In the genomic region with DNA sequence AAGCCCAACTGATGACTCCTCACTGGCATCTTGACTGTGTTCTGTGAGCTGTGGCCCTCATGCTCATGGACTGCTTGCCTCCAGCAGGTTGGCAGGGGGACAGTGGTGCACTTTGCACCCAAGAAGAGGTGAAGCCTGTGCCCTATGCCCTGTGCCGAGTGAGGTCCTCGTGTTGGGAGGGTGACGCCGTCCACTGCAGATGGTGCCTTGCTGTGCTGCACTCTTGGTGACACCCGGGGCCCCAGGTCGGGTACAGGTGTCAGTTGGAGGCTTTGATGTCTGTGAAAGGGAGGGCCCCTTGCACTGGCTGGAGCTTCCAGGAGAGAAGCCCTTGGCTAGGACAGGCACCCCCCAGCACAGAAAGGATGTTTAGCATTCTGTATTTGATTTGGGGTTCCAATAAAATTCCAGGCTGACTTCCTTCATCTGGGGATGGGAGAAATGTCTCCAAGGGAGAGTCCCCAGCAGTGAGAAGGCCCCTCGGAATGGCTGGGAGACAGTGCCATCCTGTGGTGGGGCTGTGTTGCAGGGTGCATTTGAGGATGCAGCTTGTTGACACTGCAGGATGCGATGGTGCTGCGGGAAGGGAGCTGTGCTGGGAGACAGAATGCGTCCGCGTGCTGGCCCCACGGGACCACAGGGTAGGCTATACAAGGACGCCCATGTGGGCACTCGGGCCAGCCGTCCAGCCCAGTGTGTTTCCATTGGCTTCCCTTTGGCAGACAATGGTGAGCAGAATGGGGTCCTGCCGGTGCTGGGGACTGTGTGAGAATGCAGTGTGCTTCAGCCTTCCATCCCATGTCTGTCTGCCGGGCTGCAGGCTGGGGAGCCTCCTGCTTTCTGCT, we compare ENCODE assay signal across 8 cellular contexts. TPM values are rescaled to one million over a fixed set of nuclear protein-coding genes. Genes with fewer than 3 reads are reported as not detected.
DNase-seq lines count a peak whose midpoint lies in the region; ATAC-seq and TF ChIP-seq lines count a peak whose summit lies in the region.

No MANE protein-coding gene starts in this region.

- no peaks in the 10 kb centered on the region for H4K20me1 ChIP-seq in HCT116 (ENCODE audit: insufficient read depth)

- TF ChIP-seq CTCF in BE2C (IDR thresholded peaks at IDR 0.05; ENCODE audit: low read depth, low read length) (peak; percentile 79), HCT116 (IDR thresholded peaks at IDR 0.05 in 2 of 3, conservative IDR thresholded peaks at IDR 0.05 in 1 of 3; ENCODE audit: borderline replicate concordance in 1 of 3, insufficient read depth in 1 of 3, low read depth in 2 of 3, low read length in 2 of 3) (peak; percentile 49 to 68 (median 67); a peak in 5 of 6 replicates), neural crest cell (conservative IDR thresholded peaks at IDR 0.05) (peak; percentile 51)

- H3K27ac ChIP-seq in HCT116 (ENCODE audit: low read depth, low read length) = peak overlapping the region; percentile 22; the same call in 1 of the 2 replicates

- H3K4me1 Mint-ChIP-seq in neural crest cell = peaks cover 7% of the 10 kb centered on the region

- peak; percentile 31; the same call in 1 of the 2 replicates for ATAC-seq in HCT116
- no peak for ATAC-seq in HG02763 (IDR thresholded peaks at IDR 0.05; ENCODE audit: unreplicated experiment)
- ATAC-seq in HG02885 (IDR thresholded peaks at IDR 0.05; ENCODE audit: poor library complexity, unreplicated experiment) = no peak

- no TSS peak for BruUV-seq in HCT116 (replicated peaks; lab: Mats Ljungman, UMichigan)

- H3K36me3 Mint-ChIP-seq in neural crest cell (ENCODE audit: low read depth) = peaks cover 9% of the 10 kb centered on the region

- no peak overlapping the region for H3K27ac Mint-ChIP-seq in neural crest cell (ENCODE audit: unreplicated experiment)

- H3K9me3 Mint-ChIP-seq in neural crest cell = no peaks in the 10 kb centered on the region

- TF ChIP-seq POLR2A in HCT116 (IDR thresholded peaks at IDR 0.05; ENCODE audit: borderline replicate concordance, extremely low read depth, insufficient read depth, insufficient read length) = no peak

- H3K79me2 ChIP-seq in HCT116 (ENCODE audit: insufficient read depth, low read length) = peaks cover 31% of the 10 kb centered on the region

- peak; percentile 74 for TF ChIP-seq RAD21 in HCT116 (IDR thresholded peaks at IDR 0.05; ENCODE audit: low read depth)

- no peaks in the 10 kb centered on the region for H3K9me2 ChIP-seq in HCT116 (ENCODE audit: insufficient read depth)

- H3K4me1 ChIP-seq in BE2C (peaks cover 7% of the 10 kb centered on the region), HCT116 (ENCODE audit: control insufficient read depth in 1 of 2, insufficient read depth in 2 of 2, low read length in 2 of 2) (peaks cover 16 to 32% of the 10 kb centered on the region in 2 experiments; a peak in 3 of 4 replicates)

- H3K4me2 ChIP-seq in HCT116 (ENCODE audit: low read length) = no peak overlapping the region

- H3K4me3 Mint-ChIP-seq in neural crest cell = peak overlapping the region; percentile 81

- POLR2A ChIA-PET in HCT116 (lab: Charles Lee) = no interaction called here

- H3K9ac ChIP-seq in HCT116 (ENCODE audit: low read length) = no peak overlapping the region

- peaks cover 5% of the 10 kb centered on the region for H3K27me3 Mint-ChIP-seq in neural crest cell (ENCODE audit: low read depth)

- peak; percentile 74 for DNase-seq in BE2C
- no peak for DNase-seq in HCT116 (ENCODE audit: low read depth, low spot score)
- DNase-seq in T-helper 22 cell (ENCODE audit: low read depth) = peak; percentile 23
- peak; percentile 53 for DNase-seq in central memory CD4-positive, alpha-beta T cell
- DNase-seq in neural crest cell (ENCODE audit: low read depth, low spot score) = peak; percentile 41
- DNase-seq in NCI-H146 treated with DMSO at 0.1 percent for 48 hours (lab: John Stamatoyannopoulos, UW; ENCODE audit: unreplicated experiment) = no peak

- H2AFZ ChIP-seq in HCT116 (ENCODE audit: low read depth, low read length, poor library complexity, severe bottlenecking) = no peak overlapping the region

- RAD21 ChIA-PET in HCT116 (lab: Charles Lee; ENCODE audit: low non-redundant PET in 1 of 2, low total read pairs in 2 of 2, uncharacterized antibody in 2 of 2, unreplicated experiment in 2 of 2) = no interaction called here

- intact Hi-C loops in HCT116 (cut with micrococcal nuclease) = no loop called here

- no peaks in the 10 kb centered on the region for H3K27me3 ChIP-seq in BE2C
- H3K27me3 ChIP-seq in HCT116 (ENCODE audit: insufficient read depth, low read length) = no peaks in the 10 kb centered on the region

- H3K4me3 ChIP-seq in BE2C (ENCODE audit: low read depth, low read length) (no peak overlapping the region), HCT116 (replicated peaks in 1 of 2; ENCODE audit: low read depth in 1 of 2, low read length in 2 of 2) (no peak overlapping the region)

- H3K36me3 ChIP-seq in BE2C = peaks cover 36% of the 10 kb centered on the region
- peaks cover 15 to 25% of the 10 kb centered on the region in 2 experiments; a peak in 3 of 4 replicates for H3K36me3 ChIP-seq in HCT116 (ENCODE audit: control insufficient read depth in 1 of 2, insufficient read depth in 2 of 2, low read length in 2 of 2)

- CTCF ChIA-PET in HCT116 (lab: Charles Lee) = interaction anchor here (0.6 to 1.3 kb wide), 7 partner anchors 11 to 398 kb away, joined by 3 to 5 read pairs (median 3); a partner anchor contains a TSS

- H3K9me3 ChIP-seq in BE2C = no peaks in the 10 kb centered on the region
- H3K9me3 ChIP-seq in HCT116 (ENCODE audit: control insufficient read depth in 1 of 2, insufficient read depth in 1 of 2, low read depth in 1 of 2, low read length in 2 of 2) = no peaks in the 10 kb centered on the region

TF ChIP-seq in HCT116, 20 proteins besides CTCF, POLR2A, EP300 and RAD21:
- no peak for TF ChIP-seq EZH2 (IDR thresholded peaks at IDR 0.05)
- no peak for TF ChIP-seq SIN3A (IDR thresholded peaks at IDR 0.05; ENCODE audit: low read depth)
- TF ChIP-seq SP1 (IDR thresholded peaks at IDR 0.05; ENCODE audit: low read depth) = no peak
- TF ChIP-seq, protein P1, sequence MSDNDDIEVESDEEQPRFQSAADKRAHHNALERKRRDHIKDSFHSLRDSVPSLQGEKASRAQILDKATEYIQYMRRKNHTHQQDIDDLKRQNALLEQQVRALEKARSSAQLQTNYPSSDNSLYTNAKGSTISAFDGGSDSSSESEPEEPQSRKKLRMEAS (IDR thresholded peaks at IDR 0.05) = no peak
- TF ChIP-seq CEBPB (IDR thresholded peaks at IDR 0.05; ENCODE audit: low read depth) = no peak
- TF ChIP-seq POLR2AphosphoS5 (IDR thresholded peaks at IDR 0.05; ENCODE audit: low read depth, low read length) = no peak
- TF ChIP-seq JUND (IDR thresholded peaks at IDR 0.05) = no peak
- TF ChIP-seq YY1 (IDR thresholded peaks at IDR 0.05; ENCODE audit: extremely low read depth, insufficient replicate concordance, low read depth, low read length) = no peak
- no peak for TF ChIP-seq EZH2phosphoT487 (IDR thresholded peaks at IDR 0.05; ENCODE audit: borderline replicate concordance)
- TF ChIP-seq, protein P2, sequence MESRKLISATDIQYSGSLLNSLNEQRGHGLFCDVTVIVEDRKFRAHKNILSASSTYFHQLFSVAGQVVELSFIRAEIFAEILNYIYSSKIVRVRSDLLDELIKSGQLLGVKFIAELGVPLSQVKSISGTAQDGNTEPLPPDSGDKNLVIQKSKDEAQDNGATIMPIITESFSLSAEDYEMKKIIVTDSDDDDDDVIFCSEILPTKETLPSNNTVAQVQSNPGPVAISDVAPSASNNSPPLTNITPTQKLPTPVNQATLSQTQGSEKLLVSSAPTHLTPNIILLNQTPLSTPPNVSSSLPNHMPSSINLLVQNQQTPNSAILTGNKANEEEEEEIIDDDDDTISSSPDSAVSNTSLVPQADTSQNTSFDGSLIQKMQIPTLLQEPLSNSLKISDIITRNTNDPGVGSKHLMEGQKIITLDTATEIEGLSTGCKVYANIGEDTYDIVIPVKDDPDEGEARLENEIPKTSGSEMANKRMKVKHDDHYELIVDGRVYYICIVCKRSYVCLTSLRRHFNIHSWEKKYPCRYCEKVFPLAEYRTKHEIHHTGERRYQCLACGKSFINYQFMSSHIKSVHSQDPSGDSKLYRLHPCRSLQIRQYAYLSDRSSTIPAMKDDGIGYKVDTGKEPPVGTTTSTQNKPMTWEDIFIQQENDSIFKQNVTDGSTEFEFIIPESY (IDR thresholded peaks at IDR 0.05; ENCODE audit: extremely low read depth, insufficient replicate concordance, low read length) = no peak
- TF ChIP-seq ZNF274 (IDR thresholded peaks at IDR 0.05; ENCODE audit: low read depth, low read length) = no peak
- TF ChIP-seq ZFX (IDR thresholded peaks at IDR 0.05) = no peak
- no peak for TF ChIP-seq TCF7L2 (IDR thresholded peaks at IDR 0.05; ENCODE audit: borderline replicate concordance, extremely low read depth, insufficient read depth, insufficient read length)

RNA-seq across cellular contexts. Expression of a gene that starts 2.5 kb away (rescaled TPM):
- polyA plus RNA-seq in BE2C (2012; ENCODE audit: insufficient read depth, insufficient read length, low read depth) = 189 TPM
- total RNA-seq in HCT116 (2021; ENCODE audit: unreplicated experiment) (89.3 TPM), neural crest cell (82.1 and 98.9 TPM in 2 replicates)
- polyA plus RNA-seq in HCT116 (2012) = 46.9 and 49.5 TPM in 2 replicates

RNA-seq across cellular contexts. Expression of a gene that starts 12.1 kb away (rescaled TPM):
- 221 TPM for polyA plus RNA-seq in BE2C (2012; ENCODE audit: insufficient read depth, insufficient read length, low read depth)
- total RNA-seq in HCT116 (2021; ENCODE audit: unreplicated experiment) (67.3 TPM), neural crest cell (75.1 and 77.7 TPM in 2 replicates)
- 43.8 and 47.9 TPM in 2 replicates for polyA plus RNA-seq in HCT116 (2012)

RNA-seq across cellular contexts. Expression of a gene that starts 13.2 kb away (rescaled TPM):
- 518 TPM for polyA plus RNA-seq in BE2C (2012; ENCODE audit: insufficient read depth, insufficient read length, low read depth)
- total RNA-seq in HCT116 (2021; ENCODE audit: unreplicated experiment) = 351 TPM
- 240 and 283 TPM in 2 replicates for polyA plus RNA-seq in HCT116 (2012)
- 469 and 489 TPM in 2 replicates for total RNA-seq in neural crest cell

RNA-seq across cellular contexts. Expression of a gene that starts 21.7 kb away (rescaled TPM):
- polyA plus RNA-seq in BE2C (2012; ENCODE audit: insufficient read depth, insufficient read length, low read depth) = 24.1 TPM
- not detected for total RNA-seq in HCT116 (2021; ENCODE audit: unreplicated experiment)
- polyA plus RNA-seq in HCT116 (2012) = 0.24 and 0.26 TPM in 2 replicates
- 8.2 and 8.6 TPM in 2 replicates for total RNA-seq in neural crest cell

RNA-seq across cellular contexts. Expression of a gene that starts 49.1 kb away (rescaled TPM):
- polyA plus RNA-seq in BE2C (2012; ENCODE audit: insufficient read depth, insufficient read length, low read depth) = 59.5 TPM
- total RNA-seq in HCT116 (2021; ENCODE audit: unreplicated experiment) (43.8 TPM), neural crest cell (86.3 and 86.5 TPM in 2 replicates)
- polyA plus RNA-seq in HCT116 (2012) = 24.2 and 25.3 TPM in 2 replicates

Comparison
In these comparisons a context has a peak if more than half of its experiments do, and no peak if none do; other contexts are left out.
1. DNase-seq: peak in BE2C (single experiment), T-helper 22 cell (single experiment), central memory CD4-positive, alpha-beta T cell (single experiment) and neural crest cell (single experiment); none in HCT116 (single experiment) and NCI-H146 treated with DMSO at 0.1 percent for 48 hours (single experiment).
2. Peak in every context shown above with its lines, with median percentiles within 50 percentile points of each other: CTCF ChIP-seq.